ENCODE assay signal across 2 cellular contexts in the genomic region with DNA sequence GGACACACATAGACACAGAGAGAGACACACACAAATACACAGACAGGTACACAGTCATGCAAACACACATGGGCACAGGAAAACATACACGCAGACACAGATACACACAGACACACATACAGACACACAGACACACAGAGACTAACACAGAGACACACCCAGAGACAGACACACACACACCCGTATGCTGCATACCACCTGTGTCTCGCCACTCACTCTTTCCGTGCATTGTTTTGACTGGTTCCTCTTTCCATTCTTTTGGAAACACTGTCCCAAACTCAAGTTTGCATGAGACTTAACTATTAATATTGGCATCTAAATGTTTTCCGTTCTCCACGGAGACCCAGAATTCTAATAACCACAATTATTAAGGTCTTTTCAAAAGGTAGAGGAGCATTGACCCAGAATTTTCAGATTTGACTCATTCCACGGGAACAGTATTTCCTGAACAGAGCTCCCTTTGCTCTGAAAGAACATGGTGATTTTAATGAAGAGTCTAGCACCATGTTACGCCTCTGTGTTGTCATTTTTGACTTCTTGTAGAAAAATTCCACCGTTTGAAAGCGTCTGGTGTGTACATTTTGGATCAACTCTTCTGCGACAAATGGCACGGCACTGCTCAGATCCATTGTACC.
TF ChIP-seq lines count a peak whose summit lies in the region.

No MANE protein-coding gene starts in this region.

TF ChIP-seq in HEK293, 187 proteins besides CTCF, POLR2A, EP300 and RAD21:
- TF ChIP-seq GLI2 (tag by site-specific recombination; IDR thresholded peaks at IDR 0.05; ENCODE audit: borderline replicate concordance, low read depth) (no peak), ZNF48 (tag by site-specific recombination; IDR thresholded peaks at IDR 0.05) (0 out of 2 replicates have a peak, but pooled peaks have one; percentile 36)
TF ChIP-seq in HEK293: peak in this region for 1.

TF ChIP-seq in GM12878, 131 proteins besides CTCF, POLR2A, EP300 and RAD21:
- no peak for TF ChIP-seq MTA2 (IDR thresholded peaks at IDR 0.05; ENCODE audit: low read depth)
- peak; percentile 26 for TF ChIP-seq NR2C2 (IDR thresholded peaks at IDR 0.05; ENCODE audit: borderline replicate concordance, control insufficient read depth, insufficient read length, low read depth)
- 0 out of 4 replicates have a peak, but pooled peaks of 1 of the 2 experiments have one; percentile 18 for TF ChIP-seq IKZF2 (IDR thresholded peaks at IDR 0.05)
- TF ChIP-seq CHD1 (IDR thresholded peaks at IDR 0.05; ENCODE audit: low read depth, low read length): no peak
TF ChIP-seq in GM12878: peak in this region for 2.
